2 cellular contexts compared by ENCODE assay signal in the genomic region with DNA sequence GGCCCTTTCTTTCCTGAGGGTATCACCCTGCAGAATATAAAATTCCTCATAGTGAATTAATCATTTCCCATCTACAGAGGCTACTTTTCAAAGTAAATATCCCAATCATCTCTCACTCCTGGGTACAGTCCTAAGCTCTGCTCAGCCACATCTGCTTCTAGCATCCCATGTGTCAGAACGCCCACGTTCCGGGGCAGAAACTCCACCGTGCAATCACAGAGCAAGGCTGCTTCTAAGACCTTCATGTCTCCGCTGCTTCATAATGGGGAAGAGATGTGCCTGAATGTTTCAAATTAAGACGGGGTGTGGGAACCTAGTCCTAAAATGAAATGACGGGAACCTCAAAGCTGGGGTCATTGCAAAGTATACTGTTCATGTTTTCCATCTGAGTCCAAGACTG.
TF ChIP-seq lines count a peak whose summit lies in the region.

No MANE protein-coding gene starts in this region.

TF ChIP-seq in IMR-90, 13 proteins besides CTCF, POLR2A, EP300 and RAD21 (continued from another document):
- TF ChIP-seq, protein P1, sequence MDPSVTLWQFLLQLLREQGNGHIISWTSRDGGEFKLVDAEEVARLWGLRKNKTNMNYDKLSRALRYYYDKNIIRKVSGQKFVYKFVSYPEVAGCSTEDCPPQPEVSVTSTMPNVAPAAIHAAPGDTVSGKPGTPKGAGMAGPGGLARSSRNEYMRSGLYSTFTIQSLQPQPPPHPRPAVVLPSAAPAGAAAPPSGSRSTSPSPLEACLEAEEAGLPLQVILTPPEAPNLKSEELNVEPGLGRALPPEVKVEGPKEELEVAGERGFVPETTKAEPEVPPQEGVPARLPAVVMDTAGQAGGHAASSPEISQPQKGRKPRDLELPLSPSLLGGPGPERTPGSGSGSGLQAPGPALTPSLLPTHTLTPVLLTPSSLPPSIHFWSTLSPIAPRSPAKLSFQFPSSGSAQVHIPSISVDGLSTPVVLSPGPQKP (IDR thresholded peaks at IDR 0.05; ENCODE audit: borderline replicate concordance, low read depth, low read length): no peak
- TF ChIP-seq BHLHE40 (IDR thresholded peaks at IDR 0.05; ENCODE audit: low read depth, low read length) (no peak), CHD1 (IDR thresholded peaks at IDR 0.05; ENCODE audit: low read depth, low read length) (no peak), SMC3 (IDR thresholded peaks at IDR 0.05; ENCODE audit: low read depth, low read length) (no peak), RFX5 (IDR thresholded peaks at IDR 0.05; ENCODE audit: low read depth, low read length) (no peak), CEBPB (IDR thresholded peaks at IDR 0.05; ENCODE audit: low read depth, low read length) (no peak), MAZ (IDR thresholded peaks at IDR 0.05; ENCODE audit: borderline replicate concordance, low read depth, low read length) (no peak), RCOR1 (IDR thresholded peaks at IDR 0.05; ENCODE audit: insufficient replicate concordance, low read length) (no peak), MAFK (IDR thresholded peaks at IDR 0.05; ENCODE audit: low read depth, low read length) (no peak), MXI1 (IDR thresholded peaks at IDR 0.05; ENCODE audit: borderline replicate concordance, low read depth, low read length) (no peak)
- TF ChIP-seq, protein P2, sequence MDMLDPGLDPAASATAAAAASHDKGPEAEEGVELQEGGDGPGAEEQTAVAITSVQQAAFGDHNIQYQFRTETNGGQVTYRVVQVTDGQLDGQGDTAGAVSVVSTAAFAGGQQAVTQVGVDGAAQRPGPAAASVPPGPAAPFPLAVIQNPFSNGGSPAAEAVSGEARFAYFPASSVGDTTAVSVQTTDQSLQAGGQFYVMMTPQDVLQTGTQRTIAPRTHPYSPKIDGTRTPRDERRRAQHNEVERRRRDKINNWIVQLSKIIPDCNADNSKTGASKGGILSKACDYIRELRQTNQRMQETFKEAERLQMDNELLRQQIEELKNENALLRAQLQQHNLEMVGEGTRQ (IDR thresholded peaks at IDR 0.05; ENCODE audit: low read depth, low read length): no peak

TF ChIP-seq in SK-N-SH treated with all-trans-retinoic acid at 6 μM for 48 hours, 23 proteins besides CTCF, POLR2A, EP300 and RAD21:
- TF ChIP-seq, protein P3, sequence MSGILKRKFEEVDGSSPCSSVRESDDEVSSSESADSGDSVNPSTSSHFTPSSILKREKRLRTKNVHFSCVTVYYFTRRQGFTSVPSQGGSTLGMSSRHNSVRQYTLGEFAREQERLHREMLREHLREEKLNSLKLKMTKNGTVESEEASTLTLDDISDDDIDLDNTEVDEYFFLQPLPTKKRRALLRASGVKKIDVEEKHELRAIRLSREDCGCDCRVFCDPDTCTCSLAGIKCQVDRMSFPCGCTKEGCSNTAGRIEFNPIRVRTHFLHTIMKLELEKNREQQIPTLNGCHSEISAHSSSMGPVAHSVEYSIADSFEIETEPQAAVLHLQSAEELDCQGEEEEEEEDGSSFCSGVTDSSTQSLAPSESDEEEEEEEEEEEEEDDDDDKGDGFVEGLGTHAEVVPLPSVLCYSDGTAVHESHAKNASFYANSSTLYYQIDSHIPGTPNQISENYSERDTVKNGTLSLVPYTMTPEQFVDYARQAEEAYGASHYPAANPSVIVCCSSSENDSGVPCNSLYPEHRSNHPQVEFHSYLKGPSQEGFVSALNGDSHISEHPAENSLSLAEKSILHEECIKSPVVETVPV (CRISPR knock-in tag; IDR thresholded peaks at IDR 0.05): no peak
- TF ChIP-seq ZNF8 (CRISPR knock-in tag; IDR thresholded peaks at IDR 0.05): no peak
- no peak for TF ChIP-seq BACH2 (CRISPR knock-in tag; IDR thresholded peaks at IDR 0.05; ENCODE audit: borderline replicate concordance)
- TF ChIP-seq ZFP3 (CRISPR knock-in tag; IDR thresholded peaks at IDR 0.05): no peak
- no peak for TF ChIP-seq OSR1 (CRISPR knock-in tag; IDR thresholded peaks at IDR 0.05)
